ENCODE assay signal across 1 cellular context in genomic region chr3:187739561-187740445, GRCh38.
TF ChIP-seq lines count a peak whose summit lies in the region.

No MANE protein-coding gene starts in this region.

TF ChIP-seq in GM12878, 131 proteins besides CTCF, POLR2A, EP300 and RAD21 (continued from another document):
- TF ChIP-seq RB1 (IDR thresholded peaks at IDR 0.05; ENCODE audit: borderline replicate concordance): peak; percentile 71
TF ChIP-seq in GM12878: peak in this region for 10.
